25 cellular contexts compared by ENCODE assay signal in genomic region chr2:189409136-189409535, GRCh38. TPM values are rescaled to one million over a fixed set of nuclear protein-coding genes. Genes with fewer than 3 reads are reported as not detected.
DNase-seq lines count a peak whose midpoint lies in the region; ATAC-seq, FAIRE-seq and TF ChIP-seq lines count a peak whose summit lies in the region.
"Had no signal": no experiment of that assay in that cellular context is flagged by ENCODE, and none has a peak within 500 bp of the region (broad histone marks: within the 10 kb centered on the region; RNA-seq: fewer than 3 reads in every experiment).

No MANE protein-coding gene starts in this region.

- no peak for ATAC-seq in HG03095 (IDR thresholded peaks at IDR 0.05; ENCODE audit: unreplicated experiment)
- ATAC-seq: activated T-cell treated with anti-CD3 and anti-CD28 coated beads, Interleukin-2, amount 50 U/mL, for 72 hours; left colon; Panc1; stimulated activated effector memory CD8-positive, alpha-beta T cell treated with anti-CD3 and anti-CD28 coated beads, Interleukin-12 subunit alpha, Interleukin-12 subunit beta, amount 100 ng/mL, for 72 hours; T-helper 17 cell had no signal

- H3K4me3 ChIP-seq in GM23248 (no peak overlapping the region), SK-N-SH (ENCODE audit: low read depth in 2 of 2, low read length in 1 of 2) (no peak overlapping the region), endothelial cell of umbilical vein (replicated peaks in 1 of 3; ENCODE audit: insufficient read depth in 1 of 3, low read depth in 1 of 3, low read length in 3 of 3) (no peak overlapping the region), retinal pigment epithelial cell (ENCODE audit: low read length) (no peak overlapping the region)
- H3K4me3 ChIP-seq: coronary artery, skin epidermis, testis had no signal

- no peak for TF ChIP-seq EP300 in SK-N-SH (IDR thresholded peaks at IDR 0.05; ENCODE audit: borderline replicate concordance in 1 of 2, low read depth in 1 of 2, low read length in 1 of 2)

- H3K4me1 ChIP-seq in GM23248 (ENCODE audit: insufficient read depth) (peaks cover 49% of the 10 kb centered on the region), SK-N-SH (ENCODE audit: control insufficient read depth in 1 of 2, insufficient read depth in 2 of 2, low read depth in 1 of 2, low read length in 1 of 2) (peaks cover 21 to 40% of the 10 kb centered on the region in 2 experiments; a peak in 3 of 4 replicates), endothelial cell of umbilical vein (ENCODE audit: control insufficient read depth, extremely low read depth, insufficient read depth, low read length) (peaks cover 38% of the 10 kb centered on the region)
- H3K4me1 ChIP-seq: testis had no signal

- POLR2A ChIA-PET in SK-N-SH (lab: Yijun Ruan, JAX) = no interaction called here
- POLR2A ChIA-PET in endothelial cell of umbilical vein (lab: Charles Lee) = no interaction called here

- CTCF ChIA-PET in SK-N-SH (lab: Yijun Ruan, JAX) (interaction anchor here (1.0 to 2.3 kb wide), 7 partner anchors 121 to 1910 kb away, joined by 3 to 17 read pairs (median 3); no protein-coding TSS in a partner anchor), endothelial cell of umbilical vein (lab: Charles Lee) (interaction anchor here (0.6 to 4.4 kb wide), 10 partner anchors 122 to 1828 kb away, joined by 3 to 38 read pairs (median 4); no protein-coding TSS in a partner anchor)

- H3K36me3 ChIP-seq in GM23248 (ENCODE audit: low read depth) (no peaks in the 10 kb centered on the region), SK-N-SH (replicated peaks in 1 of 2; ENCODE audit: control insufficient read depth in 1 of 2, insufficient read depth in 2 of 2, low read length in 1 of 2) (no peaks in the 10 kb centered on the region), endothelial cell of umbilical vein (ENCODE audit: control insufficient read depth in 2 of 2, extremely low read depth in 1 of 2, insufficient read depth in 2 of 2, low read length in 2 of 2) (no peaks in the 10 kb centered on the region)

- intact Hi-C loops in endothelial cell of umbilical vein (cut with micrococcal nuclease) = no loop called here

- DNase-seq in GM23248 (peak; percentile 40), SK-N-SH (no peak), endothelial cell of umbilical vein (ENCODE audit: low read depth, low spot score) (peak; percentile 10), retinal pigment epithelial cell (ENCODE audit: low read depth) (peak; percentile 93), NCI-H1694 (lab: John Stamatoyannopoulos, UW) (no peak), amniotic stem cell (lab: John Stamatoyannopoulos, UW) (no peak)
- DNase-seq: activated CD4-positive, alpha-beta T cell treated with anti-CD3 and anti-CD28 coated beads for 48 hours; activated naive CD4-positive, alpha-beta T cell treated with anti-CD3 and anti-CD28 coated beads, Interleukin-2, amount 10 ng/mL, durations not matched to agents 7 days and 5 days; activated T-cell treated with anti-CD3 and anti-CD28 coated beads, Interleukin-2, amount 50 U/mL, for 72 hours; CD4-positive, alpha-beta T cell; endodermal cell; GF-D8; Karpas-422; left colon; NCI-H1930; NCI-H345; stimulated activated CD4-positive, alpha-beta T cell treated with anti-CD3 and anti-CD28 coated beads, Interleukin-2, amount 100 ng/mL, for 24 hours; T-helper 17 cell; testis had no signal

- no peaks in the 10 kb centered on the region for H3K9me1 ChIP-seq in endothelial cell of umbilical vein (replicated peaks; ENCODE audit: control insufficient read depth, extremely low read depth, insufficient read depth, low read length)

- FAIRE-seq in endothelial cell of umbilical vein (lab: Jason Lieb, UNC) = no peak
- FAIRE-seq: HTR-8/SVneo had no signal

- dilution Hi-C loops in endothelial cell of umbilical vein (cut with MboI; ENCODE audit: extremely low pct_ligation_motif_present, low sequenced_read_pairs) = no loop called here

- H3K79me2 ChIP-seq in GM23248 (ENCODE audit: insufficient read depth) = no peaks in the 10 kb centered on the region
- H3K79me2 ChIP-seq in SK-N-SH (ENCODE audit: insufficient read depth) = no peaks in the 10 kb centered on the region
- no peaks in the 10 kb centered on the region for H3K79me2 ChIP-seq in endothelial cell of umbilical vein (ENCODE audit: control insufficient read depth, insufficient read depth, low read length)

- in situ Hi-C loops in GM23248 (cut with MboI) = loop anchor here (25.0 kb wide), 1 partner anchor 872 kb away; no protein-coding TSS in a partner anchor

- TF ChIP-seq CTCF in SK-N-SH (IDR thresholded peaks at IDR 0.05) (no peak), endothelial cell of umbilical vein (IDR thresholded peaks at IDR 0.05; ENCODE audit: extremely low read depth in 1 of 2, insufficient read depth in 1 of 2, low read depth in 1 of 2, low read length in 2 of 2) (no peak), retinal pigment epithelial cell (conservative IDR thresholded peaks at IDR 0.05; ENCODE audit: low read depth, low read length) (no peak)

- no peak overlapping the region for H3K27ac ChIP-seq in GM23248
- H3K27ac ChIP-seq in SK-N-SH (ENCODE audit: low read depth in 2 of 2, low read length in 1 of 2) = peak overlapping the region; percentile 99 to 100
- H3K27ac ChIP-seq in endothelial cell of umbilical vein (ENCODE audit: insufficient read depth, low read depth, low read length) = peak overlapping the region; percentile 67
- H3K27ac ChIP-seq: coronary artery, testis had no signal

- H4K20me1 ChIP-seq in GM23248 (ENCODE audit: insufficient read depth) (no peaks in the 10 kb centered on the region), SK-N-SH (ENCODE audit: insufficient read depth) (no peaks in the 10 kb centered on the region), endothelial cell of umbilical vein (replicated peaks; ENCODE audit: control insufficient read depth, extremely low read depth, insufficient read depth, low read length) (no peaks in the 10 kb centered on the region)

- WGBS in GM23248 (ENCODE audit: low coverage in 1 of 2, low lambda C conversion rate in 2 of 2, missing lambda C conversion rate in 2 of 2), 2 experiments = 55 to 63% methylated on average over 3 of the region's 3 CpGs
- 36% methylated on average over 3 of the region's 3 CpGs for WGBS in SK-N-SH (ENCODE audit: low lambda C conversion rate)

- H3K4me2 ChIP-seq in GM23248 (ENCODE audit: unreplicated experiment) = no peak overlapping the region
- no peak overlapping the region; the same call in 1 of the 2 replicates for H3K4me2 ChIP-seq in SK-N-SH
- no peak overlapping the region for H3K4me2 ChIP-seq in endothelial cell of umbilical vein (ENCODE audit: insufficient read depth, low read length)

- H3K9me2 ChIP-seq in GM23248 (ENCODE audit: insufficient read depth) (no peaks in the 10 kb centered on the region), SK-N-SH (no peaks in the 10 kb centered on the region)

- no peak for TF ChIP-seq POLR2A in endothelial cell of umbilical vein (IDR thresholded peaks at IDR 0.05; ENCODE audit: low read depth, low read length)

- H2AFZ ChIP-seq in GM23248 = no peak overlapping the region
- no peak overlapping the region for H2AFZ ChIP-seq in SK-N-SH (ENCODE audit: low read depth)
- H2AFZ ChIP-seq in endothelial cell of umbilical vein (ENCODE audit: low read depth, low read length) = no peak overlapping the region

- no peak overlapping the region for H3K9ac ChIP-seq in GM23248
- peak overlapping the region; percentile 91; the same call in 1 of the 2 replicates for H3K9ac ChIP-seq in SK-N-SH
- no peak overlapping the region for H3K9ac ChIP-seq in endothelial cell of umbilical vein (replicated peaks; ENCODE audit: extremely low read depth, insufficient read depth, low read length)

- H3F3A ChIP-seq in GM23248 (ENCODE audit: insufficient read depth) (peaks cover 35% of the 10 kb centered on the region), SK-N-SH (replicated peaks; ENCODE audit: insufficient read depth) (peaks cover 65% of the 10 kb centered on the region)

- no peaks in the 10 kb centered on the region for H3K9me3 ChIP-seq in GM23248 (ENCODE audit: low read depth)
- no peaks in the 10 kb centered on the region for H3K9me3 ChIP-seq in SK-N-SH
- no peaks in the 10 kb centered on the region for H3K9me3 ChIP-seq in endothelial cell of umbilical vein (replicated peaks; ENCODE audit: control insufficient read depth, insufficient read depth, low read length)
- H3K9me3 ChIP-seq: testis had no signal

- H3K27me3 ChIP-seq in GM23248 (replicated peaks; ENCODE audit: insufficient read depth) (no peaks in the 10 kb centered on the region), SK-N-SH (ENCODE audit: insufficient read depth) (no peaks in the 10 kb centered on the region), endothelial cell of umbilical vein (ENCODE audit: control insufficient read depth in 2 of 2, insufficient read depth in 2 of 2, low read length in 2 of 2) (no peaks in the 10 kb centered on the region)
- H3K27me3 ChIP-seq: testis had no signal

- BruUV-seq in endothelial cell of umbilical vein (replicated peaks; lab: Mats Ljungman, UMichigan) = no TSS peak

- no peak for TF ChIP-seq RAD21 in SK-N-SH (IDR thresholded peaks at IDR 0.05; ENCODE audit: low read length)

TF ChIP-seq in endothelial cell of umbilical vein, 7 proteins besides CTCF, POLR2A, EP300 and RAD21:
- TF ChIP-seq JUN (IDR thresholded peaks at IDR 0.05; ENCODE audit: borderline replicate concordance, insufficient read depth, insufficient read length, low read depth) (no peak), MAX (IDR thresholded peaks at IDR 0.05; ENCODE audit: insufficient read depth, insufficient read length) (no peak), FOS (IDR thresholded peaks at IDR 0.05; ENCODE audit: borderline replicate concordance, insufficient read depth, low read length) (no peak), GATA2 (IDR thresholded peaks at IDR 0.05; ENCODE audit: insufficient read depth, insufficient read length, low read depth, low read length) (no peak), EZH2 (IDR thresholded peaks at IDR 0.05; ENCODE audit: borderline replicate concordance, low read depth, low read length, severe bottlenecking) (no peak)
TF ChIP-seq in endothelial cell of umbilical vein: peak in this region for 0.

RNA-seq across cellular contexts. Expression of gene WDR75, which starts 32.1 kb away (rescaled TPM):
- total RNA-seq in GM23248 (2014; rRNA removed; shearing (Covaris generic)) = 30.5 and 44.1 TPM in 2 replicates
- polyA plus RNA-seq in GM23248 (2016; fragmentation: Nextera tagmentation; extraction: Ambion mirVana) (22.9 and 25.8 TPM in 2 replicates), SK-N-SH (2012; rRNA removed) (25.6 and 37.4 TPM in 2 replicates), endothelial cell of umbilical vein (11.2 and 17.4 TPM in 2 replicates)
- 31.5 and 35.6 TPM in 2 replicates for polyA plus RNA-seq in SK-N-SH (2012; cell fraction: cytosol; rRNA removed)
- 40.2 and 84.1 TPM in 2 replicates for polyA plus RNA-seq in SK-N-SH (2012; cell fraction: nucleus; rRNA removed)
- 41.7 and 44.8 TPM in 2 replicates for total RNA-seq in endothelial cell of umbilical vein
- polyA plus RNA-seq in endothelial cell of umbilical vein (2011; cell fraction: cytosol; rRNA removed) = 19.6 and 20.5 TPM in 2 replicates
- polyA plus RNA-seq in endothelial cell of umbilical vein (2011; cell fraction: nucleus; rRNA removed) = 73.8 and 81.4 TPM in 2 replicates
- 51.4 and 57.2 TPM in 2 replicates for polyA plus RNA-seq in endothelial cell of umbilical vein (2012)
- 87.5 and 93.8 TPM in 2 replicates for polyA minus RNA-seq in endothelial cell of umbilical vein
- 15.3 TPM for polyA minus RNA-seq in endothelial cell of umbilical vein (2011; cell fraction: cytosol; rRNA and poly(A)+ RNA removed)
- 73.4 and 126 TPM in 2 replicates for polyA minus RNA-seq in endothelial cell of umbilical vein (2011; cell fraction: nucleus; rRNA and poly(A)+ RNA removed)

Comparison
In these comparisons a context has a peak if more than half of its experiments do, and no peak if none do; other contexts are left out.
1. DNase-seq: peak in GM23248 (single experiment), endothelial cell of umbilical vein (single experiment) and retinal pigment epithelial cell (single experiment); none in SK-N-SH (single experiment), NCI-H1694 (single experiment) and amniotic stem cell (single experiment).